Comparison of ENCODE assay signal across 33 cellular contexts in the genomic region with DNA sequence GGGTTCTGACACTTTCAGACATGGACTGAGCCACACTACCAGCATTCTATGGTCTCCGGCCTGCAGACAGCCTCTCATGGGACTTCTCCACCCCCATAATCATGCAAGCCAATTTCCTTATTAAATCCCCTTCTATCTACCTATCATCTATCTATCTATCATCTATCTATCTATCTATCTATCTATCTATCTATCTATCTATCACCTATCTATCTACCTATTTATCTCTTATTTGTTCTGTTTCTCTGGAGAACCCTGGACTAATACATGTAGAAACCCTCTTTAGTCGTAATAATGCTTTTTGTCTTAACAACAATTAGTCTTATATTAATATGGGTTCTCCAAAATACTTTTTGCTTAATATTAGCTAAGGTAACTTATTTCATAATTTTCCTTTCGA.
"Had no signal": no experiment of that assay in that cellular context is flagged by ENCODE, and none has a peak within 500 bp of the region (broad histone marks: within the 10 kb centered on the region; RNA-seq: fewer than 3 reads in every experiment).

No MANE protein-coding gene starts in this region.

- FAIRE-seq: astrocyte, bronchial epithelial cell had no signal

- H3K36me3 ChIP-seq: adrenal gland, ascending aorta, brain microvascular endothelial cell, breast epithelium, cardiac muscle cell had no signal

- DNase-seq: activated effector memory CD4-positive, alpha-beta T cell treated with anti-CD3 and anti-CD28 coated beads, Interleukin-2, amount 50 U/mL, for 16 hours; activated effector memory CD4-positive, alpha-beta T cell treated with Interleukin-2 at 50 U/mL for 16 hours; activated gamma-delta T cell; activated gamma-delta T cell treated with Interleukin-2 at 50 U/mL for 16 hours; activated naive CD4-positive, alpha-beta T cell; activated naive CD4-positive, alpha-beta T cell treated with anti-CD3 and anti-CD28 coated beads for 36 hours; activated naive CD4-positive, alpha-beta T cell treated with anti-CD3 and anti-CD28 coated beads, Interleukin-2, amount 10 ng/mL, durations not matched to agents 7 days and 5 days; activated naive CD4-positive, alpha-beta T cell treated with anti-CD3 and anti-CD28 coated beads, Interleukin-2, amount 50 U/mL, for 16 hours; activated naive CD4-positive, alpha-beta T cell treated with Interleukin-2 at 50 U/mL for 16 hours; activated naive CD8-positive, alpha-beta T cell treated with anti-CD3 and anti-CD28 coated beads for 36 hours; activated naive CD8-positive, alpha-beta T cell treated with anti-CD3 and anti-CD28 coated beads, Interleukin-2, amount 10 ng/mL, durations not matched to agents 7 days and 5 days; activated naive CD8-positive, alpha-beta T cell treated with anti-CD3 and anti-CD28 coated beads, Interleukin-2, amount 50 U/mL, for 24 hours; activated T-cell treated with anti-CD3 and anti-CD28 coated beads, Interleukin-2, amount 50 U/mL, for 24 hours; activated T-cell treated with anti-CD3 and anti-CD28 coated beads, Interleukin-2, amount 50 U/mL, for 4 hours; activated T-cell treated with anti-CD3 and anti-CD28 coated beads, Interleukin-2, amount 50 U/mL, for 48 hours; activated T-cell treated with anti-CD3 and anti-CD28 coated beads, Interleukin-2, amount 50 U/mL, for 72 hours; adrenal gland; amniotic stem cell; amygdala; anterior cingulate cortex; aorta; body of pancreas; brain microvascular endothelial cell; caudate nucleus; central memory CD4-positive, alpha-beta T cell; cerebellar nuclear complex had no signal

- H3K4me1 ChIP-seq: adrenal gland, ascending aorta, breast epithelium had no signal

- H3K27me3 ChIP-seq: ascending aorta, brain microvascular endothelial cell, breast epithelium, cardiac muscle cell had no signal

- H3K9me3 ChIP-seq: adrenal gland, ascending aorta, body of pancreas, breast epithelium had no signal

- ATAC-seq: activated naive CD4-positive, alpha-beta T cell treated with anti-CD3 and anti-CD28 coated beads, Interleukin-2, amount 50 U/mL, for 72 hours; activated naive CD8-positive, alpha-beta T cell treated with anti-CD3 and anti-CD28 coated beads, Interleukin-2, amount 50 U/mL, for 24 hours; activated T-cell treated with anti-CD3 and anti-CD28 coated beads, Interleukin-2, amount 50 U/mL, for 4 hours; activated T-cell treated with anti-CD3 and anti-CD28 coated beads, Interleukin-2, amount 50 U/mL, for 72 hours; activated T-helper 17 cell treated with anti-CD3 and anti-CD28 coated beads, Interleukin-2, amount 50 U/mL, for 72 hours; body of pancreas had no signal

- H3K4me3 ChIP-seq: adrenal gland, ascending aorta, body of pancreas, breast epithelium, cardiac muscle cell had no signal

- H3K27ac ChIP-seq: adrenal gland, ascending aorta, body of pancreas, brain microvascular endothelial cell, breast epithelium, cardiac muscle cell had no signal
